ENCODE assay signal across 8 cellular contexts in genomic region chr6:64310214-64310613, GRCh38.
"Had no signal": no experiment of that assay in that cellular context is flagged by ENCODE, and none has a peak within 500 bp of the region (broad histone marks: within the 10 kb centered on the region; RNA-seq: fewer than 3 reads in every experiment).

No MANE protein-coding gene starts in this region.

- H3K4me3 ChIP-seq: GM12878 had no signal

- ATAC-seq: GM12878 had no signal

- FAIRE-seq: G401.6, GM12878, GM12891, GM12892, GM18507, GM19239 had no signal

- DNase-seq: GDM1, GF-D8 had no signal
